8 cellular contexts compared by ENCODE assay signal in genomic region chr15:93073465-93073952, GRCh38. TPM values are rescaled to one million over a fixed set of nuclear protein-coding genes. Genes with fewer than 3 reads are reported as not detected.
DNase-seq lines count a peak whose midpoint lies in the region; ATAC-seq and TF ChIP-seq lines count a peak whose summit lies in the region.
"Had no signal": no experiment of that assay in that cellular context is flagged by ENCODE, and none has a peak within 500 bp of the region (broad histone marks: within the 10 kb centered on the region; RNA-seq: fewer than 3 reads in every experiment).

No MANE protein-coding gene starts in this region.

- POLR2A ChIA-PET in MCF 10A (lab: Yijun Ruan, JAX): no interaction called here

- H3K36me3 Mint-ChIP-seq in MCF 10A (ENCODE audit: insufficient read depth, unreplicated experiment): peaks cover 4% of the 10 kb centered on the region

- H3K4me3 ChIP-seq in Loucy (ENCODE audit: low read length, poor library complexity, severe bottlenecking): peak overlapping the region; percentile 80
- peak overlapping the region; percentile 2 for H3K4me3 ChIP-seq in lower leg skin (ENCODE audit: low read depth, poor library complexity, severe bottlenecking)
- H3K4me3 ChIP-seq in stomach smooth muscle (ENCODE audit: low read length in 2 of 2): peak overlapping the region; percentile 66 to 88

- CTCF ChIA-PET in MCF 10A (lab: Yijun Ruan, JAX): interaction anchor here (0.7 to 1.0 kb wide), 3 partner anchors 19 to 41 kb away, joined by 3 read pairs; no protein-coding TSS in a partner anchor

- H3K79me2 ChIP-seq in Loucy (ENCODE audit: insufficient read depth, low read length): no peaks in the 10 kb centered on the region

- H4K20me1 ChIP-seq in Loucy (ENCODE audit: insufficient read depth, low read length, poor library complexity, severe bottlenecking): no peaks in the 10 kb centered on the region

- H3K4me1 ChIP-seq in Loucy (ENCODE audit: insufficient read depth, low read length, poor library complexity, severe bottlenecking): peaks cover 17% of the 10 kb centered on the region
- peaks cover 75% of the 10 kb centered on the region for H3K4me1 ChIP-seq in stomach smooth muscle (ENCODE audit: control insufficient read depth, insufficient read depth, low read length)

- H3K9ac ChIP-seq in Loucy (ENCODE audit: low read depth, low read length, poor library complexity, severe bottlenecking) (peak overlapping the region; percentile 50), stomach smooth muscle (ENCODE audit: low read length in 2 of 2) (peak overlapping the region; percentile 69 to 75)

- no peak for TF ChIP-seq POLR2A in lower leg skin (IDR thresholded peaks at IDR 0.05)

- no peaks in the 10 kb centered on the region for H3K9me2 ChIP-seq in Loucy (replicated peaks; ENCODE audit: low read depth, low read length)

- peak overlapping the region; percentile 95 for H3K27ac ChIP-seq in stomach smooth muscle (ENCODE audit: low read length)

- H3K27me3 ChIP-seq in Loucy (ENCODE audit: insufficient read depth, low read length, poor library complexity, severe bottlenecking) (peaks cover 58% of the 10 kb centered on the region), stomach smooth muscle (ENCODE audit: control insufficient read depth in 1 of 2, insufficient read depth in 2 of 2, low read length in 2 of 2) (no peaks in the 10 kb centered on the region)

- WGBS in lower leg skin, 2 donors: 20% methylated on average over 17 to 30 of the region's 30 CpGs

- H3K27ac Mint-ChIP-seq in MCF 10A (ENCODE audit: low read depth, unreplicated experiment): no peak overlapping the region

- H3K4me2 ChIP-seq in Loucy (ENCODE audit: low read depth, low read length, poor library complexity, severe bottlenecking): peak overlapping the region; percentile 93

- no peaks in the 10 kb centered on the region for H3F3A ChIP-seq in Loucy (ENCODE audit: low read depth)

- peak overlapping the region; percentile 88 for H3K4me3 Mint-ChIP-seq in MCF 10A (ENCODE audit: unreplicated experiment)

- DNase-seq in MCF 10A (ENCODE audit: unreplicated experiment): no peak
- no peak for DNase-seq in lower leg skin (ENCODE audit: low spot score in 2 of 2)
- DNase-seq in kidney glomerular epithelial cell (lab: John Stamatoyannopoulos, UW): no peak

- ATAC-seq in GM21723 (IDR thresholded peaks at IDR 0.05; ENCODE audit: unreplicated experiment) (no peak), GM18498 (IDR thresholded peaks at IDR 0.05; ENCODE audit: unreplicated experiment) (no peak)

- intact Hi-C loops in MCF 10A (cut with micrococcal nuclease): no loop called here
- intact Hi-C loops in lower leg skin (cut with DNase I; ENCODE audit: low total_unique reads): no loop called here

- H3K9me3 ChIP-seq in Loucy (ENCODE audit: insufficient read depth, low read depth, low read length): no peaks in the 10 kb centered on the region
- H3K9me3 ChIP-seq in stomach smooth muscle (ENCODE audit: control insufficient read depth in 2 of 2, low read length in 2 of 2): no peaks in the 10 kb centered on the region

- H3K4me1 Mint-ChIP-seq in MCF 10A (ENCODE audit: insufficient read depth, unreplicated experiment): peaks cover 6% of the 10 kb centered on the region

- H2AFZ ChIP-seq in Loucy (ENCODE audit: low read length): peak overlapping the region; percentile 75; the same call in 1 of the 2 replicates

- BruUV-seq in MCF 10A (replicated peaks; lab: Mats Ljungman, UMichigan): no TSS peak

- no peaks in the 10 kb centered on the region for H3K27me3 Mint-ChIP-seq in MCF 10A (ENCODE audit: insufficient read depth, unreplicated experiment)

- no peak for TF ChIP-seq CTCF in Loucy (conservative IDR thresholded peaks at IDR 0.05; ENCODE audit: low read length)
- no peak for TF ChIP-seq CTCF in MCF 10A (IDR thresholded peaks at IDR 0.05; ENCODE audit: unreplicated experiment)
- no peak for TF ChIP-seq CTCF in lower leg skin (IDR thresholded peaks at IDR 0.05)

- H3K36me3 ChIP-seq in Loucy (ENCODE audit: insufficient read depth, low read length): no peaks in the 10 kb centered on the region
- no peaks in the 10 kb centered on the region for H3K36me3 ChIP-seq in stomach smooth muscle (ENCODE audit: control insufficient read depth in 2 of 2, insufficient read depth in 2 of 2, low read length in 2 of 2)

- H3K9me3 Mint-ChIP-seq in MCF 10A (ENCODE audit: unreplicated experiment): no peaks in the 10 kb centered on the region

RNA-seq across cellular contexts. Expression of gene RGMA, which starts 15.5 kb away (rescaled TPM):
- total RNA-seq in MCF 10A (2022): 0.37 and 0.51 TPM in 2 replicates
- 10 to 100 TPM in 3 of 4 donors, 1 to 10 TPM in 1; 9.5 to 28.2 (median 16.6) TPM for total RNA-seq in lower leg skin
- total RNA-seq: fibroblast of villous mesenchyme had no signal

Comparison
In these comparisons a context has a peak if more than half of its experiments do, and no peak if none do; other contexts are left out.
1. H3K4me3 ChIP-seq: peak in every context shown above with its lines; median percentile 80 in Loucy; 77 in stomach smooth muscle; 2 in lower leg skin.